Comparison of ENCODE assay signal across 1 cellular context in genomic region chr21:38229260-38229877, GRCh38.
TF ChIP-seq lines count a peak whose summit lies in the region.

No MANE protein-coding gene starts in this region.

TF ChIP-seq in HEK293, 187 proteins besides CTCF, POLR2A, EP300 and RAD21 (continued from another document):
- TF ChIP-seq ZNF362 (tag by site-specific recombination; IDR thresholded peaks at IDR 0.05) (no peak), MYNN (tag by site-specific recombination; IDR thresholded peaks at IDR 0.05; ENCODE audit: borderline replicate concordance) (no peak), ZNF629 (tag by site-specific recombination; IDR thresholded peaks at IDR 0.05) (no peak), ZBTB26 (tag by site-specific recombination; optimal IDR thresholded peaks at IDR 0.05) (no peak), EGR2 (tag by site-specific recombination; IDR thresholded peaks at IDR 0.05; ENCODE audit: low read depth) (no peak), ZFP41 (tag by site-specific recombination; IDR thresholded peaks at IDR 0.05; ENCODE audit: borderline replicate concordance) (no peak), ELK4 (IDR thresholded peaks at IDR 0.05; ENCODE audit: borderline replicate concordance, low read depth, low read length) (no peak), GLI2 (tag by site-specific recombination; IDR thresholded peaks at IDR 0.05; ENCODE audit: borderline replicate concordance, low read depth) (no peak), SALL2 (tag by site-specific recombination; IDR thresholded peaks at IDR 0.05; ENCODE audit: borderline replicate concordance) (no peak), ZNF621 (tag by site-specific recombination; IDR thresholded peaks at IDR 0.05) (no peak), ZNF585B (tag by site-specific recombination; IDR thresholded peaks at IDR 0.05) (no peak), TCF7L2 (IDR thresholded peaks at IDR 0.05; ENCODE audit: borderline replicate concordance, low read depth, low read length) (no peak), WT1 (tag by site-specific recombination; IDR thresholded peaks at IDR 0.05) (no peak), ZNF184 (tag by site-specific recombination; IDR thresholded peaks at IDR 0.05) (peak; percentile 93), KLF1 (tag by site-specific recombination; IDR thresholded peaks at IDR 0.05) (no peak), ZNF140 (tag by site-specific recombination; IDR thresholded peaks at IDR 0.05) (no peak), ZNF692 (tag by site-specific recombination; IDR thresholded peaks at IDR 0.05) (no peak), ZNF623 (tag by site-specific recombination; IDR thresholded peaks at IDR 0.05) (no peak), ZNF280C (tag by site-specific recombination; IDR thresholded peaks at IDR 0.05) (no peak), ZNF266 (tag by site-specific recombination; IDR thresholded peaks at IDR 0.05; ENCODE audit: low read depth) (no peak), ZNF707 (tag by site-specific recombination; IDR thresholded peaks at IDR 0.05) (no peak), ZNF704 (tag by site-specific recombination; IDR thresholded peaks at IDR 0.05) (no peak), BCL11A (tag by site-specific recombination; IDR thresholded peaks at IDR 0.05; ENCODE audit: low read depth) (no peak), ZNF155 (tag by site-specific recombination; IDR thresholded peaks at IDR 0.05) (0 out of 2 replicates have a peak, but pooled peaks have one; percentile 50), ZBTB44 (tag by site-specific recombination; IDR thresholded peaks at IDR 0.05) (no peak), ZNF280D (tag by site-specific recombination; IDR thresholded peaks at IDR 0.05) (peak; percentile 99), ZNF561 (tag by site-specific recombination; IDR thresholded peaks at IDR 0.05; ENCODE audit: borderline replicate concordance) (no peak), ZFHX2 (tag by site-specific recombination; conservative IDR thresholded peaks at IDR 0.05) (no peak), ZNF664 (tag by site-specific recombination; IDR thresholded peaks at IDR 0.05) (no peak), INSM2 (tag by site-specific recombination; IDR thresholded peaks at IDR 0.05) (no peak), ZNF211 (tag by site-specific recombination; IDR thresholded peaks at IDR 0.05; ENCODE audit: low read depth) (0 out of 2 replicates have a peak, but pooled peaks have one; percentile 59), SP3 (tag by site-specific recombination; IDR thresholded peaks at IDR 0.05) (no peak), ATF2 (tag by site-specific recombination; IDR thresholded peaks at IDR 0.05; ENCODE audit: low read depth) (no peak), IKZF3 (tag by site-specific recombination; IDR thresholded peaks at IDR 0.05) (no peak), ZFP3 (tag by site-specific recombination; IDR thresholded peaks at IDR 0.05; ENCODE audit: low read depth) (no peak), ZNF174 (tag by site-specific recombination; IDR thresholded peaks at IDR 0.05) (no peak), ZNF785 (tag by site-specific recombination; IDR thresholded peaks at IDR 0.05) (no peak), ZNF138 (tag by site-specific recombination; IDR thresholded peaks at IDR 0.05; ENCODE audit: borderline replicate concordance) (no peak), ZNF449 (tag by site-specific recombination; IDR thresholded peaks at IDR 0.05) (no peak), GLIS1 (tag by site-specific recombination; IDR thresholded peaks at IDR 0.05) (no peak), GLIS2 (tag by site-specific recombination; IDR thresholded peaks at IDR 0.05) (no peak)
